13 cellular contexts compared by ENCODE assay signal in genomic region chr1:47995306-47996050, GRCh38. TPM values are rescaled to one million over a fixed set of nuclear protein-coding genes. Genes with fewer than 3 reads are reported as not detected.
DNase-seq lines count a peak whose midpoint lies in the region; ATAC-seq and TF ChIP-seq lines count a peak whose summit lies in the region.
"Had no signal": no experiment of that assay in that cellular context is flagged by ENCODE, and none has a peak within 500 bp of the region (broad histone marks: within the 10 kb centered on the region; RNA-seq: fewer than 3 reads in every experiment).

No MANE protein-coding gene starts in this region.

- H3K4me2 ChIP-seq in hepatocyte, result peak overlapping the region; percentile 100

- ATAC-seq in T-helper 17 cell (no peak), GM19035 (IDR thresholded peaks at IDR 0.05; ENCODE audit: unreplicated experiment) (no peak), GM21390 (IDR thresholded peaks at IDR 0.05; ENCODE audit: unreplicated experiment) (no peak)

- peak overlapping the region; percentile 80 for H3K4me3 ChIP-seq in H7 (ENCODE audit: insufficient read depth, low read depth, low read length)
- peak overlapping the region; percentile 80 for H3K4me3 ChIP-seq in hepatocyte

- H3K27ac ChIP-seq in hepatocyte, result no peak overlapping the region

- H4K20me1 ChIP-seq in hepatocyte (ENCODE audit: insufficient read depth, poor library complexity, severe bottlenecking), result no peaks in the 10 kb centered on the region

- H3K4me3 Mint-ChIP-seq in T-helper 17 cell (peak overlapping the region; percentile 82), progenitor cell of endocrine pancreas (ENCODE audit: low read depth) (peak overlapping the region; percentile 82)

- H3K9me3 Mint-ChIP-seq in progenitor cell of endocrine pancreas (ENCODE audit: low read depth), result no peaks in the 10 kb centered on the region
- H3K9me3 Mint-ChIP-seq: activated naive CD4-positive, alpha-beta T cell treated with anti-CD3 and anti-CD28 coated beads, Interleukin-2, amount 10 ng/mL, durations not matched to agents 7 days and 5 days had no signal

- TF ChIP-seq CTCF in hepatocyte (IDR thresholded peaks at IDR 0.05; ENCODE audit: poor library complexity) (no peak), progenitor cell of endocrine pancreas (IDR thresholded peaks at IDR 0.05; ENCODE audit: unreplicated experiment) (no peak)

- no peak overlapping the region for H2AFZ ChIP-seq in hepatocyte

- H3K4me1 ChIP-seq in hepatocyte (ENCODE audit: insufficient read depth), result no peaks in the 10 kb centered on the region

- H3K4me1 Mint-ChIP-seq in T-helper 17 cell, result peaks cover 8% of the 10 kb centered on the region
- H3K4me1 Mint-ChIP-seq in progenitor cell of endocrine pancreas (ENCODE audit: low read depth), result peaks cover 51% of the 10 kb centered on the region

- peaks cover 78% of the 10 kb centered on the region for H3K27me3 Mint-ChIP-seq in T-helper 17 cell
- H3K27me3 Mint-ChIP-seq in progenitor cell of endocrine pancreas, result peaks cover 17% of the 10 kb centered on the region

- WGBS in hepatocyte (ENCODE audit: low lambda C conversion rate, missing lambda C conversion rate), result 57% methylated on average over 8 of the region's 8 CpGs

- H3K36me3 Mint-ChIP-seq in T-helper 17 cell (ENCODE audit: low read depth), result peaks cover 6% of the 10 kb centered on the region
- peaks cover 15% of the 10 kb centered on the region for H3K36me3 Mint-ChIP-seq in progenitor cell of endocrine pancreas (ENCODE audit: insufficient read depth)

- no peaks in the 10 kb centered on the region for H3K9me2 ChIP-seq in hepatocyte (replicated peaks; ENCODE audit: insufficient read depth)

- DNase-seq in H7 (peak; percentile 52), T-helper 17 cell (no peak), hepatocyte (ENCODE audit: low spot score) (no peak), progenitor cell of endocrine pancreas (ENCODE audit: low spot score, unreplicated experiment) (no peak), NCI-H1417 treated with DMSO at 0.1 percent for 48 hours (lab: John Stamatoyannopoulos, UW) (no peak)
- DNase-seq: activated naive CD4-positive, alpha-beta T cell treated with anti-CD3 and anti-CD28 coated beads, Interleukin-2, amount 10 ng/mL, durations not matched to agents 7 days and 5 days; COR-L47; hippocampal formation; NCI-H345; SHP77 treated with DMSO at 0.1 percent for 48 hours; stimulated activated CD4-positive, alpha-beta T cell treated with anti-CD3 and anti-CD28 coated beads, Interleukin-2, amount 100 ng/mL, for 48 hours had no signal

- H3K79me2 ChIP-seq in hepatocyte, result peaks cover 10% of the 10 kb centered on the region

- H3K27ac Mint-ChIP-seq in T-helper 17 cell, result no peak overlapping the region
- H3K27ac Mint-ChIP-seq in progenitor cell of endocrine pancreas, result peak overlapping the region; percentile 36
- H3K27ac Mint-ChIP-seq: activated naive CD4-positive, alpha-beta T cell treated with anti-CD3 and anti-CD28 coated beads, Interleukin-2, amount 10 ng/mL, durations not matched to agents 7 days and 5 days had no signal

- H3K36me3 ChIP-seq in H7 (replicated peaks; ENCODE audit: control insufficient read depth, insufficient read depth, low read length) (no peaks in the 10 kb centered on the region), hepatocyte (replicated peaks; ENCODE audit: insufficient read depth, low read depth) (no peaks in the 10 kb centered on the region)

- H3K27me3 ChIP-seq in H7 (ENCODE audit: control insufficient read depth, insufficient read depth, low read length) (peaks cover 23% of the 10 kb centered on the region), hepatocyte (peaks cover 19% of the 10 kb centered on the region)

- H3K9me3 ChIP-seq in T-helper 17 cell (ENCODE audit: control insufficient read depth, low read length, poor library complexity, severe bottlenecking) (no peaks in the 10 kb centered on the region), hepatocyte (ENCODE audit: low read depth) (no peaks in the 10 kb centered on the region)

RNA-seq across cellular contexts. Expression of gene TRABD2B, which starts 1.7 kb away (rescaled TPM):
- 2.0 and 4.4 TPM in 2 replicates for total RNA-seq in H7 (2014; rRNA removed; shearing (Covaris generic))
- not detected for total RNA-seq in T-helper 17 cell
- total RNA-seq in hepatocyte, result 0.60 and 1.00 TPM in 2 replicates
- polyA plus RNA-seq in hepatocyte, result 2.3 and 4.9 TPM in 2 replicates
- 11.8 and 14.5 TPM in 2 replicates for total RNA-seq in progenitor cell of endocrine pancreas
